ENCODE assay signal across 8 cellular contexts in genomic region chr7:150047772-150048171, GRCh38.
DNase-seq lines count a peak whose midpoint lies in the region; ATAC-seq and TF ChIP-seq lines count a peak whose summit lies in the region.
"Not testable (repeated sequence)": the region's sequence is repeated elsewhere in the genome, so short reads cannot be mapped to it uniquely, and the experiment has no call there.

No MANE protein-coding gene starts in this region.

- intact Hi-C loops in mammary epithelial cell (cut with micrococcal nuclease), result loop anchor here (5.0 kb wide), 1 partner anchor 165 kb away; no protein-coding TSS in a partner anchor
- intact Hi-C loops in heart left ventricle (cut with DNase I), result loop anchor here in 5 of 10 donors (2.0 to 10.0 kb wide), 4 partner anchors 163 to 243 kb away; no protein-coding TSS in a partner anchor
- intact Hi-C loops in gastrocnemius medialis (cut with DNase I; ENCODE audit: low total_unique reads); uterus (cut with DNase I; ENCODE audit: low total_unique reads): not testable (repeated sequence)

- not testable (repeated sequence) for TF ChIP-seq CTCF in mammary epithelial cell (conservative IDR thresholded peaks at IDR 0.05 in 1 of 2, IDR thresholded peaks at IDR 0.05 in 1 of 2; ENCODE audit: extremely low read depth in 1 of 2, insufficient read depth in 1 of 2, low read depth in 1 of 2, low read length in 2 of 2); heart left ventricle (IDR thresholded peaks at IDR 0.05); gastrocnemius medialis (IDR thresholded peaks at IDR 0.05 in 4 of 5, conservative IDR thresholded peaks at IDR 0.05 in 1 of 5); uterus (IDR thresholded peaks at IDR 0.05)

- H3K27ac ChIP-seq in mammary epithelial cell (ENCODE audit: insufficient read depth, low read depth, low read length); heart left ventricle; mesodermal cell (ENCODE audit: low read depth, low read length, severe bottlenecking); gastrocnemius medialis: not testable (repeated sequence)
- peak overlapping the region in 1 of 2 donors; percentile 44 for H3K27ac ChIP-seq in uterus

- H3K36me3 ChIP-seq in mammary epithelial cell (ENCODE audit: insufficient read depth, low read length); heart left ventricle; mesodermal cell (ENCODE audit: control insufficient read depth, insufficient read depth, low read length); gastrocnemius medialis; uterus: not testable (repeated sequence)

- H3K4me1 ChIP-seq in mammary epithelial cell (ENCODE audit: insufficient read depth, low read length); mesodermal cell (ENCODE audit: control insufficient read depth, insufficient read depth, low read length, poor library complexity, severe bottlenecking); gastrocnemius medialis; uterus: not testable (repeated sequence)
- peaks cover 0 to 18% (median 2%) of the 10 kb centered on the region in 12 donors for H3K4me1 ChIP-seq in heart left ventricle

- peaks cover 48% of the 10 kb centered on the region for H3K27me3 Mint-ChIP-seq in activated CD8-positive, alpha-beta memory T cell treated with anti-CD3 and anti-CD28 coated beads, Interleukin-2, amount 10 ng/mL, durations not matched to agents 7 days and 5 days

- H3K9me3 Mint-ChIP-seq in activated CD8-positive, alpha-beta memory T cell treated with anti-CD3 and anti-CD28 coated beads, Interleukin-2, amount 10 ng/mL, durations not matched to agents 7 days and 5 days (ENCODE audit: low read depth), result not testable (repeated sequence)

- not testable (repeated sequence) for BruUV-seq in mammary epithelial cell (replicated peaks; lab: Mats Ljungman, UMichigan)

- not testable (repeated sequence) for H3K9ac ChIP-seq in mammary epithelial cell (ENCODE audit: insufficient read depth, low read length)

- TF ChIP-seq POLR2A in heart left ventricle (IDR thresholded peaks at IDR 0.05); gastrocnemius medialis (IDR thresholded peaks at IDR 0.05); uterus (IDR thresholded peaks at IDR 0.05): not testable (repeated sequence)

- peak; percentile 7 for ATAC-seq in activated CD8-positive, alpha-beta memory T cell treated with anti-CD3 and anti-CD28 coated beads, Interleukin-2, amount 10 ng/mL, durations not matched to agents 7 days and 5 days
- ATAC-seq in heart left ventricle, gastrocnemius medialis: not testable (repeated sequence)

- H2AFZ ChIP-seq in mammary epithelial cell (ENCODE audit: low read depth, low read length), result not testable (repeated sequence)

- DNase-seq in ELF-1 (ENCODE audit: low read depth, low spot score), result peak; percentile 6
- peak; percentile 39 for DNase-seq in NCI-H748 (lab: John Stamatoyannopoulos, UW; ENCODE audit: unreplicated experiment)
- DNase-seq in activated CD8-positive, alpha-beta memory T cell treated with anti-CD3 and anti-CD28 coated beads, Interleukin-2, amount 10 ng/mL, durations not matched to agents 7 days and 5 days; mammary epithelial cell; heart left ventricle; gastrocnemius medialis; uterus: not testable (repeated sequence)

- H3K79me2 ChIP-seq in mammary epithelial cell (ENCODE audit: insufficient read depth, low read length), result not testable (repeated sequence)

- H3K27me3 ChIP-seq in mammary epithelial cell (ENCODE audit: insufficient read depth, low read length); uterus: not testable (repeated sequence)
- H3K27me3 ChIP-seq in heart left ventricle (peaks cover 0 to 21% (median 10%) of the 10 kb centered on the region in 9 donors), gastrocnemius medialis (peaks cover 3 to 21% (median 11%) of the 10 kb centered on the region in 3 donors)

- dilution Hi-C loops in mammary epithelial cell (cut with HindIII; ENCODE audit: low sequenced_read_pairs), result not testable (repeated sequence)

- in situ Hi-C loops in mammary epithelial cell (cut with MboI; ENCODE audit: low sequenced_read_pairs in 2 of 2); gastrocnemius medialis (cut with MboI; ENCODE audit: low sequenced_read_pairs in 4 of 4): not testable (repeated sequence)

- H3K4me3 Mint-ChIP-seq in activated CD8-positive, alpha-beta memory T cell treated with anti-CD3 and anti-CD28 coated beads, Interleukin-2, amount 10 ng/mL, durations not matched to agents 7 days and 5 days, result peak overlapping the region; percentile 51

- H3K4me3 ChIP-seq in mammary epithelial cell (replicated peaks in 1 of 3; ENCODE audit: insufficient read depth in 1 of 3, low read depth in 2 of 3, low read length in 3 of 3), result peak overlapping the region in 1 of 3 experiments; percentile 4
- H3K4me3 ChIP-seq in heart left ventricle, result peak overlapping the region in 9 of 12 donors; percentile 31 to 54 (median 45)
- peak overlapping the region; percentile 19 for H3K4me3 ChIP-seq in mesodermal cell (ENCODE audit: extremely low read depth, insufficient read depth, low read length, poor library complexity, severe bottlenecking)
- H3K4me3 ChIP-seq in gastrocnemius medialis, result peak overlapping the region; percentile 22 to 45 (median 38)
- H3K4me3 ChIP-seq in uterus, result peak overlapping the region; percentile 13 to 37

- H3K4me1 Mint-ChIP-seq in activated CD8-positive, alpha-beta memory T cell treated with anti-CD3 and anti-CD28 coated beads, Interleukin-2, amount 10 ng/mL, durations not matched to agents 7 days and 5 days, result peaks cover 11% of the 10 kb centered on the region

- not testable (repeated sequence) for H3K36me3 Mint-ChIP-seq in activated CD8-positive, alpha-beta memory T cell treated with anti-CD3 and anti-CD28 coated beads, Interleukin-2, amount 10 ng/mL, durations not matched to agents 7 days and 5 days

- 0% methylated on average over 4 of the region's 31 CpGs for WGBS in mammary epithelial cell (ENCODE audit: low coverage, missing lambda C conversion rate)
- 1 to 2% (median 2%) methylated on average over 25 to 31 of the region's 31 CpGs for WGBS in heart left ventricle, 4 donors
- WGBS in mesodermal cell (ENCODE audit: insufficient coverage in 2 of 2), 2 experiments, result 3% methylated on average over 6 of the region's 31 CpGs; no CpG with 5 or more reads in 1 of the 2 experiments

- not testable (repeated sequence) for H3K9me3 ChIP-seq in mammary epithelial cell (replicated peaks; ENCODE audit: insufficient read depth, low read length); heart left ventricle; mesodermal cell (ENCODE audit: control insufficient read depth, low read length); gastrocnemius medialis; uterus

- H4K20me1 ChIP-seq in mammary epithelial cell (ENCODE audit: insufficient read depth, low read length), result not testable (repeated sequence)

- not testable (repeated sequence) for H3K27ac Mint-ChIP-seq in activated CD8-positive, alpha-beta memory T cell treated with anti-CD3 and anti-CD28 coated beads, Interleukin-2, amount 10 ng/mL, durations not matched to agents 7 days and 5 days

- CTCF ChIA-PET in activated CD8-positive, alpha-beta memory T cell treated with anti-CD3 and anti-CD28 coated beads, Interleukin-2, amount 10 ng/mL, durations not matched to agents 7 days and 5 days (lab: Charles Lee), result interaction anchor here (0.8 kb wide), 1 partner anchor 164 kb away, joined by 3 read pairs; no protein-coding TSS in a partner anchor
- CTCF ChIA-PET in mammary epithelial cell (lab: Charles Lee; ENCODE audit: low non-redundant PET), result not testable (repeated sequence)

- H3K4me2 ChIP-seq in mammary epithelial cell (ENCODE audit: insufficient read depth, low read depth, low read length), result peak overlapping the region; percentile 47
